In the genomic region with DNA sequence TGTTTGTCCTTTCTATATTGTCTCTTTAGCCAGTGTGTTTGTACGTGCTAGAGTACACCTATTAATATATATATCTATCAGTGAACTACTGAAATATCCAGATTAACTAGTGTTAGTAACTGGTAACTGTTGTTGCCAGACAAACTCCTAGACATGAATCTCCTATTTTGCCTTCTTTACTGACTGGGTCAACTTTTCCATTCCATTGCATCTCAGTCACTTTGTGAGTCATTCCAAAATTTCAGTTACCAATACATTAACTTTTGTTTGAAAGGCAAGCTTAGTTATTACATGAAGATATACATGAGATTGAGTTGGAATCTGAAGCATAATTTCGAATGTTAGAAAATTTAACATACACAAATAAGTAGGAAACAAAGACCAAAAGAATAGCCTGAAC, we compare ENCODE assay signal across 2 cellular contexts.
A peak's percentile ranks its signal among the peaks of the same experiment; 100 is the strongest.
TF ChIP-seq lines count a peak whose summit lies in the region.

No MANE protein-coding gene starts in this region.

TF ChIP-seq in IMR-90, 13 proteins besides CTCF, POLR2A, EP300 and RAD21:
- TF ChIP-seq RFX5 (IDR thresholded peaks at IDR 0.05; ENCODE audit: low read depth, low read length): no peak
- TF ChIP-seq FOS (IDR thresholded peaks at IDR 0.05; ENCODE audit: low read depth, low read length): peak; percentile 76

TF ChIP-seq in GM12878, 131 proteins besides CTCF, POLR2A, EP300 and RAD21:
- TF ChIP-seq, protein P1, sequence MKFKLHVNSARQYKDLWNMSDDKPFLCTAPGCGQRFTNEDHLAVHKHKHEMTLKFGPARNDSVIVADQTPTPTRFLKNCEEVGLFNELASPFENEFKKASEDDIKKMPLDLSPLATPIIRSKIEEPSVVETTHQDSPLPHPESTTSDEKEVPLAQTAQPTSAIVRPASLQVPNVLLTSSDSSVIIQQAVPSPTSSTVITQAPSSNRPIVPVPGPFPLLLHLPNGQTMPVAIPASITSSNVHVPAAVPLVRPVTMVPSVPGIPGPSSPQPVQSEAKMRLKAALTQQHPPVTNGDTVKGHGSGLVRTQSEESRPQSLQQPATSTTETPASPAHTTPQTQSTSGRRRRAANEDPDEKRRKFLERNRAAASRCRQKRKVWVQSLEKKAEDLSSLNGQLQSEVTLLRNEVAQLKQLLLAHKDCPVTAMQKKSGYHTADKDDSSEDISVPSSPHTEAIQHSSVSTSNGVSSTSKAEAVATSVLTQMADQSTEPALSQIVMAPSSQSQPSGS (IDR thresholded peaks at IDR 0.05; ENCODE audit: low read length): 0 out of 2 replicates have a peak, but pooled peaks have one; percentile 26
- TF ChIP-seq ATF7 (IDR thresholded peaks at IDR 0.05; ENCODE audit: low read depth): peak; percentile 18; the same call in 1 of the 2 replicates
- TF ChIP-seq, protein P2, sequence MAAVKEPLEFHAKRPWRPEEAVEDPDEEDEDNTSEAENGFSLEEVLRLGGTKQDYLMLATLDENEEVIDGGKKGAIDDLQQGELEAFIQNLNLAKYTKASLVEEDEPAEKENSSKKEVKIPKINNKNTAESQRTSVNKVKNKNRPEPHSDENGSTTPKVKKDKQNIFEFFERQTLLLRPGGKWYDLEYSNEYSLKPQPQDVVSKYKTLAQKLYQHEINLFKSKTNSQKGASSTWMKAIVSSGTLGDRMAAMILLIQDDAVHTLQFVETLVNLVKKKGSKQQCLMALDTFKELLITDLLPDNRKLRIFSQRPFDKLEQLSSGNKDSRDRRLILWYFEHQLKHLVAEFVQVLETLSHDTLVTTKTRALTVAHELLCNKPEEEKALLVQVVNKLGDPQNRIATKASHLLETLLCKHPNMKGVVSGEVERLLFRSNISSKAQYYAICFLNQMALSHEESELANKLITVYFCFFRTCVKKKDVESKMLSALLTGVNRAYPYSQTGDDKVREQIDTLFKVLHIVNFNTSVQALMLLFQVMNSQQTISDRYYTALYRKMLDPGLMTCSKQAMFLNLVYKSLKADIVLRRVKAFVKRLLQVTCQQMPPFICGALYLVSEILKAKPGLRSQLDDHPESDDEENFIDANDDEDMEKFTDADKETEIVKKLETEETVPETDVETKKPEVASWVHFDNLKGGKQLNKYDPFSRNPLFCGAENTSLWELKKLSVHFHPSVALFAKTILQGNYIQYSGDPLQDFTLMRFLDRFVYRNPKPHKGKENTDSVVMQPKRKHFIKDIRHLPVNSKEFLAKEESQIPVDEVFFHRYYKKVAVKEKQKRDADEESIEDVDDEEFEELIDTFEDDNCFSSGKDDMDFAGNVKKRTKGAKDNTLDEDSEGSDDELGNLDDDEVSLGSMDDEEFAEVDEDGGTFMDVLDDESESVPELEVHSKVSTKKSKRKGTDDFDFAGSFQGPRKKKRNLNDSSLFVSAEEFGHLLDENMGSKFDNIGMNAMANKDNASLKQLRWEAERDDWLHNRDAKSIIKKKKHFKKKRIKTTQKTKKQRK (IDR thresholded peaks at IDR 0.05; ENCODE audit: low read depth, low read length): no peak
- TF ChIP-seq NFIC (IDR thresholded peaks at IDR 0.05; ENCODE audit: low read depth, low read length): peak; percentile 17; the same call in 1 of the 2 replicates
- TF ChIP-seq BCL11A (IDR thresholded peaks at IDR 0.05; ENCODE audit: low read depth, low read length): 0 out of 2 replicates have a peak, but pooled peaks have one; percentile 25
